Comparison of ENCODE assay signal across 8 cellular contexts in the genomic region with DNA sequence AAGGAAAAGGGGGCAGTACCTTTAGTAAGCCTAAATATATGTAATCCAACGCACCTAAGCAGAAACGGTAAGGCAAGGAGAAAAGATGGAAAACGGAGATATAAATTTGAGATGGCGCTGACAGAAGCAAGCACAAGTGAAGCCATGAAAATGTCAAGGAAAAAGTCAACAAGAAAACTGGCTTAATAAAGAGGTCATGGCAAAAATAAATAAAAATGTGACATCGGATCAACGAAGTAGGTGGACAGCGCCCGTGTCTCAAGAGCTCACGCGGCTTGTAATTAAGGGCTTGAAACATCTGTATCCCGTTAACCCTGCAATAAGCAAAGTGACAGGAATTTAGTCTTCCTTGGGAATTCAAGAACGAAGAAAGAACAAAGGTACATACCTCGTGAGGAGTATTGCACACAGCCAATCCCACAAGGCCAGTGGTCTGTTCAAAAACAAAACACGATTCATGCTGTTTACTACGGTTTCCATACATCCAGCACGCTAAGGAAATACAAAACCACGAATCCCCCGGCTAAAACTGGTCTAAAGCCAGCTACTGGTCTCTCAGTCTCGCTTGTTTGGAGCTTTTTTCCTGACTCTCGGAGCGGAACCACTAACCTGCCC. TPM values are rescaled to one million over a fixed set of nuclear protein-coding genes. Genes with fewer than 3 reads are reported as not detected.
DNase-seq lines count a peak whose midpoint lies in the region; ATAC-seq, FAIRE-seq and TF ChIP-seq lines count a peak whose summit lies in the region.

No MANE protein-coding gene starts in this region.

- peak overlapping the region; percentile 91 for H3K9ac ChIP-seq in SK-N-MC (ENCODE audit: insufficient read length)

- POLR2A ChIA-PET in CD8-positive, alpha-beta T cell (lab: Charles Lee), result interaction anchor here (0.7 to 2.1 kb wide), 5 partner anchors 8 to 192 kb away, joined by 3 to 17 read pairs (median 7); a partner anchor contains a TSS

- H3K9me3 ChIP-seq in CD8-positive, alpha-beta T cell (ENCODE audit: low read length), result no peaks in the 10 kb centered on the region
- H3K9me3 ChIP-seq in SK-N-MC (ENCODE audit: low read depth, low read length) (no peaks in the 10 kb centered on the region), iPS DF 6.9 (ENCODE audit: control insufficient read depth, insufficient read depth, low read length) (no peaks in the 10 kb centered on the region)

- peaks cover 26% of the 10 kb centered on the region for H3K4me1 ChIP-seq in CD8-positive, alpha-beta T cell (ENCODE audit: insufficient read depth, low read length)
- no peaks in the 10 kb centered on the region; the same call in 1 of the 2 replicates for H3K4me1 ChIP-seq in iPS DF 6.9 (ENCODE audit: control insufficient read depth, insufficient read depth, low read length)

- no peaks in the 10 kb centered on the region for H3K9me3 Mint-ChIP-seq in CD8-positive, alpha-beta T cell
- H3K9me3 Mint-ChIP-seq in HFFc6, result no peaks in the 10 kb centered on the region
- peaks cover 1% of the 10 kb centered on the region for H3K9me3 Mint-ChIP-seq in activated naive CD4-positive, alpha-beta T cell treated with anti-CD3 and anti-CD28 coated beads, Interleukin-2, amount 10 ng/mL, durations not matched to agents 7 days and 5 days

- no peak overlapping the region for H3K4me3 Mint-ChIP-seq in CD8-positive, alpha-beta T cell
- H3K4me3 Mint-ChIP-seq in HFFc6, result no peak overlapping the region
- no peak overlapping the region for H3K4me3 Mint-ChIP-seq in activated naive CD4-positive, alpha-beta T cell treated with anti-CD3 and anti-CD28 coated beads, Interleukin-2, amount 10 ng/mL, durations not matched to agents 7 days and 5 days

- CTCF ChIA-PET in CD8-positive, alpha-beta T cell (lab: Charles Lee), result interaction anchor here (1.3 to 1.6 kb wide), 2 partner anchors 19 to 63 kb away, joined by 3 to 6 read pairs; no protein-coding TSS in a partner anchor
- CTCF ChIA-PET in activated naive CD4-positive, alpha-beta T cell treated with anti-CD3 and anti-CD28 coated beads, Interleukin-2, amount 10 ng/mL, durations not matched to agents 7 days and 5 days (lab: Charles Lee), result no interaction called here

- peak overlapping the region; percentile 90 for H3K4me3 ChIP-seq in CD8-positive, alpha-beta T cell (ENCODE audit: low read depth, low read length)
- H3K4me3 ChIP-seq in SK-N-MC (peak overlapping the region; percentile 98), iPS DF 6.9 (ENCODE audit: low read length) (peak overlapping the region; percentile 94)

- TF ChIP-seq CTCF in CD8-positive, alpha-beta T cell (IDR thresholded peaks at IDR 0.05), result no peak
- TF ChIP-seq CTCF in HFFc6 (IDR thresholded peaks at IDR 0.05), result no peak

- ATAC-seq in CD8-positive, alpha-beta T cell, result no peak

- peaks cover 18% of the 10 kb centered on the region for H3K4me1 Mint-ChIP-seq in CD8-positive, alpha-beta T cell (ENCODE audit: low read depth)
- no peaks in the 10 kb centered on the region for H3K4me1 Mint-ChIP-seq in HFFc6 (ENCODE audit: low read depth)
- H3K4me1 Mint-ChIP-seq in activated naive CD4-positive, alpha-beta T cell treated with anti-CD3 and anti-CD28 coated beads, Interleukin-2, amount 10 ng/mL, durations not matched to agents 7 days and 5 days, result peaks cover 2% of the 10 kb centered on the region

- peaks cover 19% of the 10 kb centered on the region for H3K36me3 Mint-ChIP-seq in CD8-positive, alpha-beta T cell
- peaks cover 12% of the 10 kb centered on the region for H3K36me3 Mint-ChIP-seq in HFFc6 (ENCODE audit: low read depth)
- H3K36me3 Mint-ChIP-seq in activated naive CD4-positive, alpha-beta T cell treated with anti-CD3 and anti-CD28 coated beads, Interleukin-2, amount 10 ng/mL, durations not matched to agents 7 days and 5 days, result peaks cover 10% of the 10 kb centered on the region

- FAIRE-seq in urothelium cell line (lab: Jason Lieb, UNC), result no peak

- no peak for DNase-seq in CD8-positive, alpha-beta T cell
- DNase-seq in HFFc6 (peak; percentile 4), SK-N-MC (ENCODE audit: low read depth, low spot score) (no peak), iPS DF 6.9 (ENCODE audit: low read depth, low spot score) (no peak), urothelium cell line (ENCODE audit: low spot score) (no peak), NCI-H510A (lab: John Stamatoyannopoulos, UW) (no peak)
- DNase-seq in activated naive CD4-positive, alpha-beta T cell treated with anti-CD3 and anti-CD28 coated beads, Interleukin-2, amount 10 ng/mL, durations not matched to agents 7 days and 5 days, result no peak

- intact Hi-C loops in CD8-positive, alpha-beta T cell (cut with DNase I, micrococcal nuclease), result loop anchor here (1.0 to 5.0 kb wide), 5 partner anchors 22 to 1370 kb away; a partner anchor contains a TSS

- peaks cover 2% of the 10 kb centered on the region for H3K27me3 Mint-ChIP-seq in CD8-positive, alpha-beta T cell (ENCODE audit: low read depth)
- H3K27me3 Mint-ChIP-seq in HFFc6 (ENCODE audit: insufficient read depth), result peaks cover 5% of the 10 kb centered on the region; the same call in 1 of the 2 replicates
- peaks cover 6% of the 10 kb centered on the region for H3K27me3 Mint-ChIP-seq in activated naive CD4-positive, alpha-beta T cell treated with anti-CD3 and anti-CD28 coated beads, Interleukin-2, amount 10 ng/mL, durations not matched to agents 7 days and 5 days

- H3K27me3 ChIP-seq in CD8-positive, alpha-beta T cell (ENCODE audit: insufficient read depth, low read length), result no peaks in the 10 kb centered on the region
- H3K27me3 ChIP-seq in iPS DF 6.9 (ENCODE audit: control insufficient read depth, insufficient read depth, low read length), result no peaks in the 10 kb centered on the region

- H3K27ac Mint-ChIP-seq in CD8-positive, alpha-beta T cell, result no peak overlapping the region
- no peak overlapping the region for H3K27ac Mint-ChIP-seq in HFFc6
- H3K27ac Mint-ChIP-seq in activated naive CD4-positive, alpha-beta T cell treated with anti-CD3 and anti-CD28 coated beads, Interleukin-2, amount 10 ng/mL, durations not matched to agents 7 days and 5 days, result no peak overlapping the region

- H3K36me3 ChIP-seq in CD8-positive, alpha-beta T cell (ENCODE audit: insufficient read depth, low read length), result no peaks in the 10 kb centered on the region
- H3K36me3 ChIP-seq in SK-N-MC (ENCODE audit: insufficient read depth, low read length) (peaks cover 36% of the 10 kb centered on the region), iPS DF 6.9 (ENCODE audit: control insufficient read depth, insufficient read depth, low read length) (no peaks in the 10 kb centered on the region)

- no CpG with 5 or more reads among the region's 21 CpGs for WGBS in iPS DF 6.9 (ENCODE audit: insufficient coverage, insufficient read length)

- peak overlapping the region; percentile 84 for H3K27ac ChIP-seq in CD8-positive, alpha-beta T cell (ENCODE audit: low read depth, low read length)
- H3K27ac ChIP-seq in SK-N-MC (peak overlapping the region; percentile 87), iPS DF 6.9 (ENCODE audit: low read length) (no peak overlapping the region), temporal lobe (ENCODE audit: low read depth, low read length) (peak overlapping the region; percentile 31)

RNA-seq across cellular contexts. Expression of a gene that starts 0.5 kb away (rescaled TPM):
- 10 to 100 TPM; 62.4 to 70.6 TPM for total RNA-seq in CD8-positive, alpha-beta T cell
- total RNA-seq in HFFc6 (2021; fragmentation: NEBNext Ultra II Directional; extraction: Animal tissue kit (Norgen Biotek cat#: 25700)), result 10 to 100 TPM; 46.1 to 52.7 (median 49.7) TPM
- 113 TPM for total RNA-seq in temporal lobe

RNA-seq across cellular contexts. Expression of a gene that starts 22.7 kb away (rescaled TPM):
- not detected for total RNA-seq in CD8-positive, alpha-beta T cell
- under 1 TPM in 3 of 6 experiments, not detected in 3; 0.05 to 0.19 (median 0.12) TPM for total RNA-seq in HFFc6 (2021; fragmentation: NEBNext Ultra II Directional; extraction: Animal tissue kit (Norgen Biotek cat#: 25700))
- total RNA-seq in temporal lobe, result 2.0 TPM

RNA-seq across cellular contexts. Expression of a gene that starts 44.5 kb away (rescaled TPM):
- total RNA-seq in CD8-positive, alpha-beta T cell, result not detected
- not detected for total RNA-seq in HFFc6 (2021; fragmentation: NEBNext Ultra II Directional; extraction: Animal tissue kit (Norgen Biotek cat#: 25700))
- total RNA-seq in temporal lobe, result not detected
